ENCODE assay signal across 2 cellular contexts in the genomic region with DNA sequence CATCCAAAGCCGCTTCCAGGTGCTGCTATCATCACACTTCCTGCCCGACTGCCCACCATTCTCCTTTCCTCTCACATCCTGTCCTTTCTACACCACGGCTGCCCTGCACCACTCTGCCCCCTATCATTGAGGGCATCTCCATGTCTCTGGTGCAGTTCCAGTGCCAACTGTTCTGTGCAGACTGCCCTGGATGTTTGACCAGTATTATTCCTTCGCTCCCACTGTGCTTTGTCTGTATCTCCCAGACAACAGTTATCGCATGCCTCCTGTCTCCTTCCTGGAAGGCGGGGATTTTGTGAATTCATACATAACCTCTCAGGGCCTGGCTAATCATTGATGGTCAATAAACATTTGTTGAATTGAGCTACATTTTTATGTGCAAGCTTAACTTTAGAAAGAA.
TF ChIP-seq lines count a peak whose summit lies in the region.

No MANE protein-coding gene starts in this region.

TF ChIP-seq in A549, 52 proteins besides CTCF, POLR2A, EP300 and RAD21 (continued from another document):
- TF ChIP-seq ELK1 (IDR thresholded peaks at IDR 0.05; ENCODE audit: low read depth, low read length) (no peak), HOXB5 (CRISPR knock-in tag; IDR thresholded peaks at IDR 0.05) (no peak), RCOR1 (IDR thresholded peaks at IDR 0.05; ENCODE audit: low read depth, low read length) (no peak), JUN (IDR thresholded peaks at IDR 0.05) (no peak), HOXB13 (CRISPR knock-in tag; IDR thresholded peaks at IDR 0.05; ENCODE audit: low read depth) (no peak), E2F6 (IDR thresholded peaks at IDR 0.05; ENCODE audit: borderline replicate concordance, low read depth) (peak; percentile 63; the same call in 1 of the 2 replicates), CBX8 (IDR thresholded peaks at IDR 0.05) (no peak), MAX (IDR thresholded peaks at IDR 0.05) (peak; percentile 66; the same call in 1 of the 2 replicates), PHF8 (IDR thresholded peaks at IDR 0.05; ENCODE audit: borderline replicate concordance, low read depth) (no peak), JUNB (IDR thresholded peaks at IDR 0.05) (no peak), EHF (CRISPR knock-in tag; IDR thresholded peaks at IDR 0.05) (no peak), KDM5A (IDR thresholded peaks at IDR 0.05) (no peak), USF2 (IDR thresholded peaks at IDR 0.05) (no peak), FOXS1 (CRISPR knock-in tag; IDR thresholded peaks at IDR 0.05) (no peak), CBX2 (IDR thresholded peaks at IDR 0.05; ENCODE audit: borderline replicate concordance, low read depth) (no peak), CHD2 (IDR thresholded peaks at IDR 0.05; ENCODE audit: low read length, partially characterized antibody) (no peak), GATA3 (IDR thresholded peaks at IDR 0.05; ENCODE audit: borderline replicate concordance) (peak; percentile 58), CHD4 (IDR thresholded peaks at IDR 0.05; ENCODE audit: borderline replicate concordance) (no peak), ZSCAN20 (CRISPR knock-in tag; IDR thresholded peaks at IDR 0.05) (no peak), HDAC2 (IDR thresholded peaks at IDR 0.05) (no peak)
- TF ChIP-seq, protein P1, sequence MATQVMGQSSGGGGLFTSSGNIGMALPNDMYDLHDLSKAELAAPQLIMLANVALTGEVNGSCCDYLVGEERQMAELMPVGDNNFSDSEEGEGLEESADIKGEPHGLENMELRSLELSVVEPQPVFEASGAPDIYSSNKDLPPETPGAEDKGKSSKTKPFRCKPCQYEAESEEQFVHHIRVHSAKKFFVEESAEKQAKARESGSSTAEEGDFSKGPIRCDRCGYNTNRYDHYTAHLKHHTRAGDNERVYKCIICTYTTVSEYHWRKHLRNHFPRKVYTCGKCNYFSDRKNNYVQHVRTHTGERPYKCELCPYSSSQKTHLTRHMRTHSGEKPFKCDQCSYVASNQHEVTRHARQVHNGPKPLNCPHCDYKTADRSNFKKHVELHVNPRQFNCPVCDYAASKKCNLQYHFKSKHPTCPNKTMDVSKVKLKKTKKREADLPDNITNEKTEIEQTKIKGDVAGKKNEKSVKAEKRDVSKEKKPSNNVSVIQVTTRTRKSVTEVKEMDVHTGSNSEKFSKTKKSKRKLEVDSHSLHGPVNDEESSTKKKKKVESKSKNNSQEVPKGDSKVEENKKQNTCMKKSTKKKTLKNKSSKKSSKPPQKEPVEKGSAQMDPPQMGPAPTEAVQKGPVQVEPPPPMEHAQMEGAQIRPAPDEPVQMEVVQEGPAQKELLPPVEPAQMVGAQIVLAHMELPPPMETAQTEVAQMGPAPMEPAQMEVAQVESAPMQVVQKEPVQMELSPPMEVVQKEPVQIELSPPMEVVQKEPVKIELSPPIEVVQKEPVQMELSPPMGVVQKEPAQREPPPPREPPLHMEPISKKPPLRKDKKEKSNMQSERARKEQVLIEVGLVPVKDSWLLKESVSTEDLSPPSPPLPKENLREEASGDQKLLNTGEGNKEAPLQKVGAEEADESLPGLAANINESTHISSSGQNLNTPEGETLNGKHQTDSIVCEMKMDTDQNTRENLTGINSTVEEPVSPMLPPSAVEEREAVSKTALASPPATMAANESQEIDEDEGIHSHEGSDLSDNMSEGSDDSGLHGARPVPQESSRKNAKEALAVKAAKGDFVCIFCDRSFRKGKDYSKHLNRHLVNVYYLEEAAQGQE (IDR thresholded peaks at IDR 0.05), result no peak
TF ChIP-seq in A549: peak in this region for 3.

TF ChIP-seq in K562, 482 proteins besides CTCF, POLR2A, EP300 and RAD21 (continued from another document):
- TF ChIP-seq ZBTB26 (CRISPR knock-in tag; IDR thresholded peaks at IDR 0.05) (peak; percentile 60; the same call in 1 of the 2 replicates), RHOXF2B (CRISPR knock-in tag; conservative IDR thresholded peaks at IDR 0.05) (0 out of 2 replicates have a peak, but pooled peaks have one; percentile 17), MTF1 (CRISPR knock-in tag; IDR thresholded peaks at IDR 0.05; ENCODE audit: borderline replicate concordance) (no peak), ETV1 (tag; conservative IDR thresholded peaks at IDR 0.05; ENCODE audit: low read depth) (0 out of 2 replicates have a peak, but pooled peaks have one; percentile 16), ERF (CRISPR knock-in tag; IDR thresholded peaks at IDR 0.05) (0 out of 2 replicates have a peak, but pooled peaks have one; percentile 27), RNF219 (CRISPR knock-in tag; IDR thresholded peaks at IDR 0.05) (no peak), NR4A1 (CRISPR knock-in tag; IDR thresholded peaks at IDR 0.05) (0 out of 2 replicates have a peak, but pooled peaks have one; percentile 20), NR4A1 (tag; IDR thresholded peaks at IDR 0.05) (no peak), ZNF175 (CRISPR knock-in tag; IDR thresholded peaks at IDR 0.05; ENCODE audit: low read depth) (0 out of 2 replicates have a peak, but pooled peaks have one; percentile 30), DEAF1 (CRISPR knock-in tag; IDR thresholded peaks at IDR 0.05) (0 out of 2 replicates have a peak, but pooled peaks have one; percentile 16), ZNF583 (CRISPR knock-in tag; IDR thresholded peaks at IDR 0.05) (peak; percentile 38; the same call in 1 of the 2 replicates), ZNF408 (CRISPR knock-in tag; IDR thresholded peaks at IDR 0.05; ENCODE audit: low read depth) (no peak), FOXO4 (CRISPR knock-in tag; IDR thresholded peaks at IDR 0.05) (0 out of 2 replicates have a peak, but pooled peaks have one; percentile 63), DMBX1 (CRISPR knock-in tag; IDR thresholded peaks at IDR 0.05; ENCODE audit: borderline replicate concordance) (peak; percentile 9; the same call in 1 of the 2 replicates), ZKSCAN3 (CRISPR knock-in tag; IDR thresholded peaks at IDR 0.05) (peak; percentile 25; the same call in 1 of the 2 replicates), YY1 (IDR thresholded peaks at IDR 0.05; ENCODE audit: borderline replicate concordance in 1 of 3, control insufficient read depth in 1 of 3, extremely low read depth in 1 of 3, insufficient read depth in 3 of 3, insufficient read length in 1 of 3, insufficient replicate concordance in 2 of 3, low read depth in 1 of 3, low read length in 2 of 3) (no peak), YBX1 (IDR thresholded peaks at IDR 0.05) (no peak), HIVEP1 (CRISPR knock-in tag; IDR thresholded peaks at IDR 0.05) (0 out of 2 replicates have a peak, but pooled peaks have one; percentile 52), ZNF766 (CRISPR knock-in tag; conservative IDR thresholded peaks at IDR 0.05) (0 out of 2 replicates have a peak, but pooled peaks have one; percentile 41), ZNF644 (tag; IDR thresholded peaks at IDR 0.05; ENCODE audit: low read depth) (peak; percentile 8; the same call in 1 of the 2 replicates), SMAD3 (CRISPR knock-in tag; conservative IDR thresholded peaks at IDR 0.05) (0 out of 2 replicates have a peak, but pooled peaks have one; percentile 38), GABPA (tag; conservative IDR thresholded peaks at IDR 0.05; ENCODE audit: low read depth) (peak; percentile 36; the same call in 1 of the 2 replicates), ZNF561 (CRISPR knock-in tag; conservative IDR thresholded peaks at IDR 0.05) (0 out of 2 replicates have a peak, but pooled peaks have one; percentile 37), NCOA1 (IDR thresholded peaks at IDR 0.05; ENCODE audit: low read depth) (no peak), CBFA2T3 (IDR thresholded peaks at IDR 0.05) (0 out of 2 replicates have a peak, but pooled peaks have one; percentile 12)
- TF ChIP-seq, protein P2, sequence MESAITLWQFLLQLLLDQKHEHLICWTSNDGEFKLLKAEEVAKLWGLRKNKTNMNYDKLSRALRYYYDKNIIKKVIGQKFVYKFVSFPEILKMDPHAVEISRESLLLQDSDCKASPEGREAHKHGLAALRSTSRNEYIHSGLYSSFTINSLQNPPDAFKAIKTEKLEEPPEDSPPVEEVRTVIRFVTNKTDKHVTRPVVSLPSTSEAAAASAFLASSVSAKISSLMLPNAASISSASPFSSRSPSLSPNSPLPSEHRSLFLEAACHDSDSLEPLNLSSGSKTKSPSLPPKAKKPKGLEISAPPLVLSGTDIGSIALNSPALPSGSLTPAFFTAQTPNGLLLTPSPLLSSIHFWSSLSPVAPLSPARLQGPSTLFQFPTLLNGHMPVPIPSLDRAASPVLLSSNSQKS (CRISPR knock-in tag; IDR thresholded peaks at IDR 0.05), result 0 out of 2 replicates have a peak, but pooled peaks have one; percentile 40
- TF ChIP-seq, protein P3, sequence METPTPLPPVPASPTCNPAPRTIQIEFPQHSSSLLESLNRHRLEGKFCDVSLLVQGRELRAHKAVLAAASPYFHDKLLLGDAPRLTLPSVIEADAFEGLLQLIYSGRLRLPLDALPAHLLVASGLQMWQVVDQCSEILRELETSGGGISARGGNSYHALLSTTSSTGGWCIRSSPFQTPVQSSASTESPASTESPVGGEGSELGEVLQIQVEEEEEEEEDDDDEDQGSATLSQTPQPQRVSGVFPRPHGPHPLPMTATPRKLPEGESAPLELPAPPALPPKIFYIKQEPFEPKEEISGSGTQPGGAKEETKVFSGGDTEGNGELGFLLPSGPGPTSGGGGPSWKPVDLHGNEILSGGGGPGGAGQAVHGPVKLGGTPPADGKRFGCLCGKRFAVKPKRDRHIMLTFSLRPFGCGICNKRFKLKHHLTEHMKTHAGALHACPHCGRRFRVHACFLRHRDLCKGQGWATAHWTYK (CRISPR knock-in tag; IDR thresholded peaks at IDR 0.05), result peak; percentile 65; the same call in 1 of the 2 replicates
- TF ChIP-seq, protein P4, sequence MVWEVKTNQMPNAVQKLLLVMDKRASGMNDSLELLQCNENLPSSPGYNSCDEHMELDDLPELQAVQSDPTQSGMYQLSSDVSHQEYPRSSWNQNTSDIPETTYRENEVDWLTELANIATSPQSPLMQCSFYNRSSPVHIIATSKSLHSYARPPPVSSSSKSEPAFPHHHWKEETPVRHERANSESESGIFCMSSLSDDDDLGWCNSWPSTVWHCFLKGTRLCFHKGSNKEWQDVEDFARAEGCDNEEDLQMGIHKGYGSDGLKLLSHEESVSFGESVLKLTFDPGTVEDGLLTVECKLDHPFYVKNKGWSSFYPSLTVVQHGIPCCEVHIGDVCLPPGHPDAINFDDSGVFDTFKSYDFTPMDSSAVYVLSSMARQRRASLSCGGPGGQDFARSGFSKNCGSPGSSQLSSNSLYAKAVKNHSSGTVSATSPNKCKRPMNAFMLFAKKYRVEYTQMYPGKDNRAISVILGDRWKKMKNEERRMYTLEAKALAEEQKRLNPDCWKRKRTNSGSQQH (CRISPR knock-in tag; IDR thresholded peaks at IDR 0.05), result peak; percentile 26; the same call in 1 of the 2 replicates
